ENCODE assay signal across 15 cellular contexts in genomic region chr1:169049258-169049936, GRCh38. TPM values are rescaled to one million over a fixed set of nuclear protein-coding genes. Genes with fewer than 3 reads are reported as not detected.
DNase-seq lines count a peak whose midpoint lies in the region; ATAC-seq, FAIRE-seq and TF ChIP-seq lines count a peak whose summit lies in the region.
"Had no signal": no experiment of that assay in that cellular context is flagged by ENCODE, and none has a peak within 500 bp of the region (broad histone marks: within the 10 kb centered on the region; RNA-seq: fewer than 3 reads in every experiment).

No MANE protein-coding gene starts in this region.

- RAD21 ChIA-PET in GM12878 (lab: Charles Lee; ENCODE audit: unreplicated experiment), result interaction anchor here (0.8 to 11.2 kb wide), 18 partner anchors 9 to 707 kb away, joined by 3 to 135 read pairs (median 7); partner anchors contain the start of gene ATP1B1

- no TSS peak for BruUV-seq in GM12878 (replicated peaks; lab: Mats Ljungman, UMichigan)

- no peak for TF ChIP-seq CTCF in GM12878 (IDR thresholded peaks at IDR 0.05 in 2 of 3, conservative IDR thresholded peaks at IDR 0.05 in 1 of 3; ENCODE audit: control insufficient read depth in 2 of 3, extremely low read depth in 1 of 3, insufficient read depth in 1 of 3, low read depth in 3 of 3, low read length in 3 of 3)

- H3K4me2 ChIP-seq in GM12878 (ENCODE audit: control insufficient read depth, insufficient read depth), result peak overlapping the region; percentile 28; the same call in 1 of the 2 replicates

- no peak overlapping the region for H3K4me3 ChIP-seq in GM12878
- H3K4me3 ChIP-seq: K562, ovary, tibial artery had no signal

- ATAC-seq in activated CD4-positive, alpha-beta T cell treated with anti-CD3 and anti-CD28 coated beads for 36 hours, result peak; percentile 72
- ATAC-seq in GM12878 (peak; percentile 9), GM18861 (IDR thresholded peaks at IDR 0.05; ENCODE audit: unreplicated experiment) (no peak)
- ATAC-seq: K562, left colon had no signal

- H3K27me3 ChIP-seq in GM12878 (replicated peaks in 1 of 2; ENCODE audit: control insufficient read depth in 2 of 2, insufficient read depth in 2 of 2, low read length in 1 of 2), result no peaks in the 10 kb centered on the region
- H3K27me3 ChIP-seq: ovary, tibial artery had no signal

- H2AFZ ChIP-seq in GM12878 (ENCODE audit: control insufficient read depth, low read depth, low read length), result peak overlapping the region; percentile 20; the same call in 1 of the 2 replicates

- H4K20me1 ChIP-seq in GM12878 (ENCODE audit: control insufficient read depth, insufficient read depth), result no peaks in the 10 kb centered on the region

- H3K27ac ChIP-seq in GM12878 (ENCODE audit: control insufficient read depth, insufficient read depth), result no peak overlapping the region
- H3K27ac ChIP-seq: ovary, tibial artery had no signal

- peaks cover 44% of the 10 kb centered on the region for H3K4me1 ChIP-seq in GM12878 (ENCODE audit: control insufficient read depth, insufficient read depth, low read length)
- H3K4me1 ChIP-seq: tibial artery had no signal

- H3K4me1 Mint-ChIP-seq in activated CD4-positive, alpha-beta T cell treated with anti-CD3 and anti-CD28 coated beads for 36 hours, result peaks cover 53% of the 10 kb centered on the region
- H3K4me1 Mint-ChIP-seq in activated CD4-positive, alpha-beta T cell treated with anti-CD3 and anti-CD28 coated beads, Interleukin-2, amount 10 ng/mL, durations not matched to agents 7 days and 5 days, result peaks cover 55% of the 10 kb centered on the region

- DNase-seq in activated CD4-positive, alpha-beta T cell treated with anti-CD3 and anti-CD28 coated beads for 36 hours, result peak; percentile 72
- no peak for DNase-seq in activated CD4-positive, alpha-beta T cell treated with anti-CD3 and anti-CD28 coated beads, Interleukin-2, amount 10 ng/mL, durations not matched to agents 7 days and 5 days
- DNase-seq in NCI-H69 (lab: John Stamatoyannopoulos, UW), result peak; percentile 71
- no peak for DNase-seq in GM12878 (ENCODE audit: low read depth, low spot score)
- peak in 2 of 3 experiments; percentile 13 to 40 for DNase-seq in stimulated activated CD4-positive, alpha-beta T cell treated with anti-CD3 and anti-CD28 coated beads, TNF-alpha, amount 100 ng/mL, for 24 hours (ENCODE audit: low read depth in 3 of 3)
- no peak for DNase-seq in NCI-H526 treated with DMSO at 0.1 percent for 48 hours (lab: John Stamatoyannopoulos, UW)
- DNase-seq in NCI-H345 treated with DMSO at 0.1 percent for 48 hours (lab: John Stamatoyannopoulos, UW; ENCODE audit: unreplicated experiment), result no peak
- DNase-seq: hippocampal formation, left colon, NCI-H1092, NCI-H446, tibial artery had no signal

- no peak overlapping the region for H3K9ac ChIP-seq in GM12878 (ENCODE audit: control insufficient read depth, insufficient read depth, low read length)

- H3K4me3 Mint-ChIP-seq in activated CD4-positive, alpha-beta T cell treated with anti-CD3 and anti-CD28 coated beads for 36 hours, result no peak overlapping the region
- no peak overlapping the region for H3K4me3 Mint-ChIP-seq in activated CD4-positive, alpha-beta T cell treated with anti-CD3 and anti-CD28 coated beads, Interleukin-2, amount 10 ng/mL, durations not matched to agents 7 days and 5 days

- H3K36me3 Mint-ChIP-seq in activated CD4-positive, alpha-beta T cell treated with anti-CD3 and anti-CD28 coated beads for 36 hours (ENCODE audit: low read depth), result no peaks in the 10 kb centered on the region
- H3K36me3 Mint-ChIP-seq in activated CD4-positive, alpha-beta T cell treated with anti-CD3 and anti-CD28 coated beads, Interleukin-2, amount 10 ng/mL, durations not matched to agents 7 days and 5 days (ENCODE audit: low read depth), result peaks cover 16% of the 10 kb centered on the region

- no peaks in the 10 kb centered on the region for H3K9me3 Mint-ChIP-seq in activated CD4-positive, alpha-beta T cell treated with anti-CD3 and anti-CD28 coated beads for 36 hours (ENCODE audit: low read depth)
- H3K9me3 Mint-ChIP-seq in activated CD4-positive, alpha-beta T cell treated with anti-CD3 and anti-CD28 coated beads, Interleukin-2, amount 10 ng/mL, durations not matched to agents 7 days and 5 days, result peaks cover 6% of the 10 kb centered on the region

- TF ChIP-seq EP300 in GM12878 (IDR thresholded peaks at IDR 0.05; ENCODE audit: borderline replicate concordance in 1 of 2, control insufficient read depth in 1 of 2, low read depth in 2 of 2, low read length in 2 of 2), result peak in 1 of 2 experiments; percentile 52; a peak in 2 of 4 replicates

- intact Hi-C loops in activated CD4-positive, alpha-beta T cell treated with anti-CD3 and anti-CD28 coated beads for 36 hours (cut with DNase I, micrococcal nuclease), result loop anchor here (1.0 to 5.0 kb wide), 6 partner anchors 37 to 318 kb away; partner anchors contain the start of genes ATP1B1 (in 2 of the 2), BLZF1 (in 1 of the 2) and NME7 (in 1 of the 2)
- intact Hi-C loops in GM12878 (cut with micrococcal nuclease; ENCODE audit: unreplicated experiment), result loop anchor here (5.0 kb wide), 1 partner anchor 58 kb away; the partner anchor contains the start of gene ATP1B1

- no peak for TF ChIP-seq RAD21 in GM12878 (IDR thresholded peaks at IDR 0.05; ENCODE audit: insufficient read depth, low read depth, low read length)

- CTCF ChIA-PET in activated CD4-positive, alpha-beta T cell treated with anti-CD3 and anti-CD28 coated beads for 36 hours (lab: Charles Lee), result interaction anchor here (0.6 to 1.2 kb wide), 5 partner anchors 12 to 333 kb away, joined by 3 read pairs; no protein-coding TSS in a partner anchor
- CTCF ChIA-PET in activated CD4-positive, alpha-beta T cell treated with anti-CD3 and anti-CD28 coated beads, Interleukin-2, amount 10 ng/mL, durations not matched to agents 7 days and 5 days (lab: Charles Lee), result interaction anchor here (1.0 to 1.8 kb wide), 4 partner anchors 9 to 57 kb away, joined by 3 read pairs; partner anchors contain the start of gene ATP1B1
- CTCF ChIA-PET in GM12878 (lab: Yijun Ruan, JAX), result interaction anchor here (0.7 to 10.9 kb wide), 12 partner anchors 9 to 707 kb away, joined by 3 to 100 read pairs (median 4); partner anchors contain the start of gene ATP1B1

- SMC1A ChIA-PET in GM12878 (lab: Charles Lee; ENCODE audit: uncharacterized antibody, unreplicated experiment), result interaction anchor here (0.7 to 13.3 kb wide), 28 partner anchors 9 to 607 kb away, joined by 3 to 343 read pairs (median 6); partner anchors contain the start of gene ATP1B1

- in situ Hi-C loops in GM12878 (cut with MboI), result no loop called here

- no peaks in the 10 kb centered on the region; the same call in 2 of the 3 replicates for H3K9me3 ChIP-seq in GM12878 (replicated peaks; ENCODE audit: control insufficient read depth, insufficient read depth, low read length)
- H3K9me3 ChIP-seq: ovary, tibial artery had no signal

- TF ChIP-seq POLR2A in GM12878 (IDR thresholded peaks at IDR 0.05; ENCODE audit: low read depth, low read length), result no peak

- H3K27ac Mint-ChIP-seq in activated CD4-positive, alpha-beta T cell treated with anti-CD3 and anti-CD28 coated beads for 36 hours, result peak overlapping the region; percentile 57
- no peak overlapping the region for H3K27ac Mint-ChIP-seq in activated CD4-positive, alpha-beta T cell treated with anti-CD3 and anti-CD28 coated beads, Interleukin-2, amount 10 ng/mL, durations not matched to agents 7 days and 5 days

- FAIRE-seq in GM12878 (lab: Jason Lieb, UNC), result no peak
- FAIRE-seq: K562 had no signal

- H3K79me2 ChIP-seq in GM12878 (ENCODE audit: control insufficient read depth, insufficient read depth, low read length), result no peaks in the 10 kb centered on the region

- WGBS in GM12878 (ENCODE audit: insufficient coverage, insufficient replicate concordance, low lambda C conversion rate, missing lambda C conversion rate), result 44% methylated on average over 5 of the region's 5 CpGs

- H3K27me3 Mint-ChIP-seq in activated CD4-positive, alpha-beta T cell treated with anti-CD3 and anti-CD28 coated beads for 36 hours, result peaks cover 4% of the 10 kb centered on the region
- H3K27me3 Mint-ChIP-seq in activated CD4-positive, alpha-beta T cell treated with anti-CD3 and anti-CD28 coated beads, Interleukin-2, amount 10 ng/mL, durations not matched to agents 7 days and 5 days, result peaks cover 8% of the 10 kb centered on the region

- POLR2A ChIA-PET in activated CD4-positive, alpha-beta T cell treated with anti-CD3 and anti-CD28 coated beads for 36 hours (lab: Charles Lee), result interaction anchor here (0.7 to 0.9 kb wide), 2 partner anchors 58 to 155 kb away, joined by 3 to 4 read pairs; no protein-coding TSS in a partner anchor
- POLR2A ChIA-PET in activated CD4-positive, alpha-beta T cell treated with anti-CD3 and anti-CD28 coated beads, Interleukin-2, amount 10 ng/mL, durations not matched to agents 7 days and 5 days (lab: Charles Lee), result no interaction called here
- POLR2A ChIA-PET in GM12878 (lab: Charles Lee), result interaction anchor here (0.7 to 8.1 kb wide), 17 partner anchors 9 to 68 kb away, joined by 3 to 69 read pairs (median 4); partner anchors contain the start of gene ATP1B1

- H3K36me3 ChIP-seq in GM12878 (ENCODE audit: control insufficient read depth in 2 of 2, insufficient read depth in 2 of 2, low read length in 1 of 2), result no peaks in the 10 kb centered on the region
- H3K36me3 ChIP-seq: ovary, tibial artery had no signal

RNA-seq across cellular contexts. Expression of gene ATP1B1, which starts 57.1 kb away (rescaled TPM):
- 1 to 10 TPM; 2.9 to 3.3 TPM for total RNA-seq in activated CD4-positive, alpha-beta T cell treated with anti-CD3 and anti-CD28 coated beads for 36 hours
- 1 to 10 TPM; 2.6 to 3.4 TPM for total RNA-seq in activated CD4-positive, alpha-beta T cell treated with anti-CD3 and anti-CD28 coated beads, Interleukin-2, amount 10 ng/mL, durations not matched to agents 7 days and 5 days
- 4.3 and 4.8 TPM in 2 replicates for total RNA-seq in GM12878 (2013; cell fraction: nucleolus; rRNA removed)
- total RNA-seq in GM12878 (2014; rRNA removed) (0.76 and 0.96 TPM in 2 replicates), GM12878 (2014; rRNA removed; fragmentation: Illumina TruSeq; extraction: Trizol) (1.2 and 1.4 TPM in 2 replicates), GM12878 (2021) (2.7 and 3.2 TPM in 2 replicates)
- polyA plus RNA-seq in GM12878 (2011; ENCODE audit: low read depth), result 3.1 TPM
- polyA plus RNA-seq in GM12878 (2011; rRNA removed) (14.0 and 19.7 TPM in 2 replicates), GM12878 (2014; fragmentation: Illumina TruSeq; extraction: Trizol) (1.6 and 2.6 TPM in 2 replicates), GM12878 (2014; fragmentation: Nextera tagmentation; extraction: Ambion mirVana) (under 1 TPM; 0.84 to 0.90 TPM), GM12878 (2014; rRNA removed) (1.1 and 1.3 TPM in 2 replicates), GM12878 (2016; fragmentation: Nextera tagmentation; extraction: Ambion mirVana) (1 to 10 TPM; 2.0 to 2.1 TPM)
- 6.6 and 7.5 TPM in 2 replicates for polyA plus RNA-seq in GM12878 (2011; cell fraction: cytosol; rRNA removed)
- polyA plus RNA-seq in GM12878 (2011; cell fraction: nucleus; rRNA removed), result 6.6 and 7.0 TPM in 2 replicates
- polyA plus RNA-seq in GM12878 (2012), result 4.0 and 8.0 TPM in 2 replicates
- polyA minus RNA-seq in GM12878 (2011; rRNA and poly(A)+ RNA removed), result 9.7 and 11.3 TPM in 2 replicates
- 7.1 and 8.2 TPM in 2 replicates for polyA minus RNA-seq in GM12878 (2011; cell fraction: cytosol; rRNA and poly(A)+ RNA removed)
- 5.3 and 8.1 TPM in 2 replicates for polyA minus RNA-seq in GM12878 (2011; cell fraction: nucleus; rRNA and poly(A)+ RNA removed)

Comparison
In these comparisons a context has a peak if more than half of its experiments do, and no peak if none do; other contexts are left out.
1. DNase-seq: peak in activated CD4-positive, alpha-beta T cell treated with anti-CD3 and anti-CD28 coated beads for 36 hours (single experiment), NCI-H69 (single experiment) and stimulated activated CD4-positive, alpha-beta T cell treated with anti-CD3 and anti-CD28 coated beads, TNF-alpha, amount 100 ng/mL, for 24 hours (2 of 3); none in activated CD4-positive, alpha-beta T cell treated with anti-CD3 and anti-CD28 coated beads, Interleukin-2, amount 10 ng/mL, durations not matched to agents 7 days and 5 days (single experiment), GM12878 (single experiment), NCI-H526 treated with DMSO at 0.1 percent for 48 hours (single experiment) and NCI-H345 treated with DMSO at 0.1 percent for 48 hours (single experiment).